1 cellular context compared by ENCODE assay signal in the genomic region with DNA sequence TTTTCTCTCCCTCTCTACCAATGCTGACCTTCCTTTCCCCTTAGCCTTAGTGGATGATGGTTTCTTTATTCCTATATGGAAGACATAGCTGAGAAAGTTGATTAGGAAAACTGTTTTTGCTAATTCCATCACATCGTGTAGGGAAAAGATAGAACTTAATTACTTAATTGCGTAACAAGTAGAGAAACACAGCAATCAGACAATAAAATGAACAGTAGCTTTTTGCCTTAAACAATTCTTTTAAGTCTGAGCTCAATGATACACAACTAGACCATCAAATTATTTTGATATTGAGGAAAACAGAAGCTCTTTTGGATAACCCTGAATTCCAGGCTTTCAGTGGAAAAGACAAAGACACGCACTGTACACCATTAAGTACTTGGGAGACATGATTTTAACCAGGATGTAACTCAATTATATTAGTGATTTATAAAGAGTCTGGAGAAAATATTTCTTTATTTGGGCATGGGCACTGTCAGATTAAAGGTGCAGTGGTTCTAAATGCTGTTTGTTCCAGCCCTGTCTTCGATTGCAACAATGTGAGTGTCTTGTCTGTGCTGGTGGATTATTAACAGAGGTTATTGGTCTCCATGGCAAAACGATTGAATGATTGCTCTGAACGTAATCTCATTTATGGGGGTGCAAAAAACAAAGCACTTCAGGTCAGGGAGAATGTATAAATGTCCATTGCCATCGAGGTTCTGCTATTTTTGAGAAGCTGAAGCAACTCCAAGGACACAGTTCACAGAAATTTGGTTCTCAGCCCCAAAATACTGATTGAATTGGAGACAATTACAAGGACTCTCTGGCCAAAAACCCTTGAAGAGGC.
TF ChIP-seq lines count a peak whose summit lies in the region.

A gene with protein sequence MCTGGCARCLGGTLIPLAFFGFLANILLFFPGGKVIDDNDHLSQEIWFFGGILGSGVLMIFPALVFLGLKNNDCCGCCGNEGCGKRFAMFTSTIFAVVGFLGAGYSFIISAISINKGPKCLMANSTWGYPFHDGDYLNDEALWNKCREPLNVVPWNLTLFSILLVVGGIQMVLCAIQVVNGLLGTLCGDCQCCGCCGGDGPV (plus strand): TSS at position 707 of the 829 bp plus-strand sequence. CDS start 181 bp downstream, outside the sequence.

TF ChIP-seq in IMR-90, 13 proteins besides CTCF, POLR2A, EP300 and RAD21:
- TF ChIP-seq RFX5 (IDR thresholded peaks at IDR 0.05; ENCODE audit: low read depth, low read length) (no peak), FOS (IDR thresholded peaks at IDR 0.05; ENCODE audit: low read depth, low read length) (no peak), CEBPB (IDR thresholded peaks at IDR 0.05; ENCODE audit: low read depth, low read length) (peak; percentile 89), RCOR1 (IDR thresholded peaks at IDR 0.05; ENCODE audit: insufficient replicate concordance, low read length) (no peak), CHD1 (IDR thresholded peaks at IDR 0.05; ENCODE audit: low read depth, low read length) (no peak)
